In the genomic region with DNA sequence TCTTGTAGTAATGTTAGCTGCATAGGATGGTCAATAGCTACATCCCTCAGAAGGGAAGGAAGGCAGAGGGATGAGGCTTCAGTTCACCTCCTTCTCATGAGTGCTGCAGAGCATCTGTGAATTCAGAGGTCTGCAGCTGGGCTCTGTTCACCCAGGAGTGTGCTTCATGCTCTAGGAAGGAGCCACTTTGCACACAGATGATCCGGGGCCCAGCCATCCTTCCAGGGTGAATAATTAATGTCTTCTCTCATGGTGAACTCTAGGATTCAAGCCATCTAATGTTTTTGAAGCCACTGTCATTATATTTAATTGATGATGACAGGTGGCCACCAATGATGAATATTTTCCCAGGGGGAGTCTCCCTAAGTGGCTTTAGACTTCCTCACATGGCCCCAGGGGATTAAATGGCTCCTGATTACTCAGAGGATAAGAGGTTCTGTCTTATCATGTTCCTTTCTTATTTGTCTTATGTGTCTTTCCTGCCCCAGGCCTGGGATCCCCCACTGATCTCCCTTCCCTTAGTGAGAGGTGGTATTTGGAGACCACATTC, we compare ENCODE assay signal across 8 cellular contexts. TPM values are rescaled to one million over a fixed set of nuclear protein-coding genes. Genes with fewer than 3 reads are reported as not detected.
"Had no signal": no experiment of that assay in that cellular context is flagged by ENCODE, and none has a peak within 500 bp of the region (broad histone marks: within the 10 kb centered on the region; RNA-seq: fewer than 3 reads in every experiment).

No MANE protein-coding gene starts in this region.

RNA-seq across cellular contexts. Expression of gene IGLL5, which starts 10.9 kb away (rescaled TPM):
- total RNA-seq: activated T-helper 1 cell treated with anti-CD3 and anti-CD28 coated beads, Interleukin-12 subunit alpha, Interleukin-12 subunit beta, Interleukin-2, Interleukin-4 antibody, amounts not matched to agents 30 ng/mL and 10 ng/mL and 1 ng/mL, durations not matched to agents 14 hours and 24 hours and 36 hours; astrocyte; endothelial cell of umbilical vein; fibroblast of lung; fibroblast of villous mesenchyme; hepatocyte; lung microvascular endothelial cell; occipital lobe had no signal
- polyA plus RNA-seq: endothelial cell of umbilical vein, fibroblast of lung, hepatocyte had no signal
